Comparison of ENCODE assay signal across 1 cellular context in genomic region chr11:118673361-118674093, GRCh38.
TF ChIP-seq lines count a peak whose summit lies in the region.

No MANE protein-coding gene starts in this region.

TF ChIP-seq in HepG2, 621 proteins besides CTCF, POLR2A, EP300 and RAD21 (continued from another document and continues in another):
- peak; percentile 97 for TF ChIP-seq HMGXB3 (CRISPR knock-in tag; IDR thresholded peaks at IDR 0.05; ENCODE audit: borderline replicate concordance)
- peak; percentile 61 for TF ChIP-seq TEAD3 (CRISPR knock-in tag; optimal IDR thresholded peaks at IDR 0.05; ENCODE audit: borderline replicate concordance)
- TF ChIP-seq NONO (IDR thresholded peaks at IDR 0.05) = no peak
- no peak; the same call in 1 of the 2 replicates for TF ChIP-seq NONO (CRISPR knock-in tag; conservative IDR thresholded peaks at IDR 0.05)
- no peak for TF ChIP-seq ZNF574 (CRISPR knock-in tag; IDR thresholded peaks at IDR 0.05)
- TF ChIP-seq FUBP1 (CRISPR knock-in tag; IDR thresholded peaks at IDR 0.05; ENCODE audit: borderline replicate concordance) = no peak
- no peak for TF ChIP-seq TAF1 (CRISPR knock-in tag; IDR thresholded peaks at IDR 0.05)
- TF ChIP-seq PLSCR1 (CRISPR knock-in tag; IDR thresholded peaks at IDR 0.05; ENCODE audit: borderline replicate concordance) = no peak
- TF ChIP-seq ETV5 (CRISPR knock-in tag; IDR thresholded peaks at IDR 0.05; ENCODE audit: borderline replicate concordance) = peak; percentile 64; the same call in 1 of the 2 replicates
- no peak for TF ChIP-seq ZNF296 (CRISPR knock-in tag; conservative IDR thresholded peaks at IDR 0.05)
- no peak for TF ChIP-seq ZNF460 (CRISPR knock-in tag; IDR thresholded peaks at IDR 0.05; ENCODE audit: borderline replicate concordance)
- peak; percentile 82; the same call in 1 of the 2 replicates for TF ChIP-seq NR2F2 (IDR thresholded peaks at IDR 0.05; ENCODE audit: borderline replicate concordance, low read depth)
- 0 out of 2 replicates have a peak, but pooled peaks have one; percentile 25 for TF ChIP-seq RFXAP (CRISPR knock-in tag; IDR thresholded peaks at IDR 0.05; ENCODE audit: borderline replicate concordance)
- TF ChIP-seq REL (CRISPR knock-in tag; conservative IDR thresholded peaks at IDR 0.05) = no peak
- no peak for TF ChIP-seq ZNF788 (CRISPR knock-in tag; IDR thresholded peaks at IDR 0.05; ENCODE audit: borderline replicate concordance)
- no peak for TF ChIP-seq SOX6 (IDR thresholded peaks at IDR 0.05)
- peak; percentile 99 for TF ChIP-seq SOX6 (CRISPR knock-in tag; IDR thresholded peaks at IDR 0.05)
- no peak for TF ChIP-seq ZFP36 (IDR thresholded peaks at IDR 0.05; ENCODE audit: borderline replicate concordance, low read depth, low read length, partially characterized antibody)
- no peak for TF ChIP-seq ZSCAN12 (CRISPR knock-in tag; IDR thresholded peaks at IDR 0.05)
- TF ChIP-seq ZNF30 (CRISPR knock-in tag; IDR thresholded peaks at IDR 0.05) = no peak
- TF ChIP-seq GTF2F1 (IDR thresholded peaks at IDR 0.05; ENCODE audit: low read length) = no peak
- TF ChIP-seq ELF3 (CRISPR knock-in tag; IDR thresholded peaks at IDR 0.05) = peak; percentile 40; the same call in 1 of the 2 replicates
- TF ChIP-seq HNRNPLL (IDR thresholded peaks at IDR 0.05; ENCODE audit: low read depth, low read length, poor library complexity, severe bottlenecking) = no peak
- TF ChIP-seq IRF2 (CRISPR knock-in tag; IDR thresholded peaks at IDR 0.05) = 0 out of 2 replicates have a peak, but pooled peaks have one; percentile 27
- peak; percentile 56; the same call in 1 of the 2 replicates for TF ChIP-seq HMG20A (CRISPR knock-in tag; IDR thresholded peaks at IDR 0.05; ENCODE audit: borderline replicate concordance)
- peak; percentile 55; the same call in 1 of the 2 replicates for TF ChIP-seq KAT8 (CRISPR knock-in tag; IDR thresholded peaks at IDR 0.05)
- TF ChIP-seq ZNF609 (CRISPR knock-in tag; IDR thresholded peaks at IDR 0.05; ENCODE audit: borderline replicate concordance) = peak; percentile 98
- no peak for TF ChIP-seq MXD4 (CRISPR knock-in tag; IDR thresholded peaks at IDR 0.05)
- TF ChIP-seq SKI (IDR thresholded peaks at IDR 0.05; ENCODE audit: partially characterized antibody) = no peak
- TF ChIP-seq ZFY (CRISPR knock-in tag; IDR thresholded peaks at IDR 0.05) = peak; percentile 37; the same call in 1 of the 2 replicates
- no peak for TF ChIP-seq KMT2A (CRISPR knock-in tag; IDR thresholded peaks at IDR 0.05)
- TF ChIP-seq TCF7 (IDR thresholded peaks at IDR 0.05; ENCODE audit: low read depth) = peak; percentile 93
- TF ChIP-seq CEBPG (CRISPR knock-in tag; IDR thresholded peaks at IDR 0.05) = peak; percentile 75
- no peak for TF ChIP-seq ZBTB26 (CRISPR knock-in tag; IDR thresholded peaks at IDR 0.05; ENCODE audit: borderline replicate concordance)
- no peak for TF ChIP-seq PTBP1 (IDR thresholded peaks at IDR 0.05; ENCODE audit: low read depth, low read length, poor library complexity, severe bottlenecking)
- no peak for TF ChIP-seq ZSCAN21 (CRISPR knock-in tag; IDR thresholded peaks at IDR 0.05; ENCODE audit: borderline replicate concordance)
- no peak for TF ChIP-seq ZBTB4 (CRISPR knock-in tag; IDR thresholded peaks at IDR 0.05; ENCODE audit: borderline replicate concordance)
- no peak for TF ChIP-seq ZBTB42 (CRISPR knock-in tag; IDR thresholded peaks at IDR 0.05)
- TF ChIP-seq ZNF18 (CRISPR knock-in tag; IDR thresholded peaks at IDR 0.05; ENCODE audit: insufficient replicate concordance) = no peak
- TF ChIP-seq IRX3 (CRISPR knock-in tag; IDR thresholded peaks at IDR 0.05; ENCODE audit: borderline replicate concordance, low read depth) = peak; percentile 40; the same call in 1 of the 2 replicates
- TF ChIP-seq SMAD1 (CRISPR knock-in tag; IDR thresholded peaks at IDR 0.05; ENCODE audit: borderline replicate concordance, low read depth) = no peak
